In the genomic region with DNA sequence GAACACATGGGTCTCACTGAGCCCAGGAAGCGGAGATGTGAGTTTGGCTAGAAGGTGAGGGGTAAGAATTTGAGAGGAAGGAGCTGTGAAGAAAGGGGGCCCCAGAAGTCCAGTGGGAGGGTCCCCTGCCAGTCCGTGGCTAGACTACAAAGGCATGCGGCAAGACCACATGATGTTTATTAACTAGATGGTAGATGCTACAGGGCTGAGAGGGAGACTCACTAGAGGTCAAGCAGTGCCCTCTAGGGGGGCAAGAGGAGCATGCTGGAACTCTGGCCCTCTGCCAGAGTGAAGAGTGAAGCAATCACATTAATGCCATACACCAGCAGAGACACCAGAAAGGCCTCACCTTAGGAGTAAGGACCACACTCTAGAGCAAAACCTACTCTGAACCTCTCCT, we compare ENCODE assay signal across 8 cellular contexts. TPM values are rescaled to one million over a fixed set of nuclear protein-coding genes. Genes with fewer than 3 reads are reported as not detected.
DNase-seq lines count a peak whose midpoint lies in the region; ATAC-seq and TF ChIP-seq lines count a peak whose summit lies in the region.

No MANE protein-coding gene starts in this region.

- POLR2A ChIA-PET in activated CD8-positive, alpha-beta T cell treated with anti-CD3 and anti-CD28 coated beads, Interleukin-2, amount 10 ng/mL, durations not matched to agents 7 days and 5 days (lab: Charles Lee): interaction anchor here (1.1 to 1.5 kb wide), 2 partner anchors 12 to 94 kb away, joined by 3 to 7 read pairs; partner anchors contain the start of gene KIAA0319L

- peaks cover 34% of the 10 kb centered on the region for H3K36me3 Mint-ChIP-seq in activated CD8-positive, alpha-beta T cell treated with anti-CD3 and anti-CD28 coated beads, Interleukin-2, amount 10 ng/mL, durations not matched to agents 7 days and 5 days (ENCODE audit: low read depth)

- no peaks in the 10 kb centered on the region for H3K9me3 Mint-ChIP-seq in activated CD8-positive, alpha-beta T cell treated with anti-CD3 and anti-CD28 coated beads, Interleukin-2, amount 10 ng/mL, durations not matched to agents 7 days and 5 days (ENCODE audit: insufficient read depth)

- H3K4me3 Mint-ChIP-seq in activated CD8-positive, alpha-beta T cell treated with anti-CD3 and anti-CD28 coated beads, Interleukin-2, amount 10 ng/mL, durations not matched to agents 7 days and 5 days: no peak overlapping the region

- H3K4me1 ChIP-seq in foreskin keratinocyte: no peaks in the 10 kb centered on the region
- peaks cover 31 to 38% of the 10 kb centered on the region in 2 donors for H3K4me1 ChIP-seq in gastrocnemius medialis

- H3K27ac ChIP-seq in foreskin keratinocyte (no peak overlapping the region), gastrocnemius medialis (peak overlapping the region in 2 of 4 donors; percentile 13 to 27)

- peak; percentile 89 for ATAC-seq in activated CD8-positive, alpha-beta T cell treated with anti-CD3 and anti-CD28 coated beads, Interleukin-2, amount 10 ng/mL, durations not matched to agents 7 days and 5 days
- no peak for ATAC-seq in foreskin keratinocyte
- peak; percentile 81 to 93 for ATAC-seq in gastrocnemius medialis
- no peak for ATAC-seq in GM21717 (IDR thresholded peaks at IDR 0.05; ENCODE audit: unreplicated experiment)
- ATAC-seq in HG03520 (IDR thresholded peaks at IDR 0.05; ENCODE audit: unreplicated experiment): no peak

- TF ChIP-seq POLR2A in gastrocnemius medialis (IDR thresholded peaks at IDR 0.05): no peak

- no peaks in the 10 kb centered on the region for H3K27me3 ChIP-seq in foreskin keratinocyte
- H3K27me3 ChIP-seq in gastrocnemius medialis: no peaks in the 10 kb centered on the region

- no peaks in the 10 kb centered on the region for H3K9me3 ChIP-seq in gastrocnemius medialis

- H3K4me3 ChIP-seq in GM12864 (ENCODE audit: low read depth, low read length): no peak overlapping the region
- H3K4me3 ChIP-seq in gastrocnemius medialis: no peak overlapping the region

- DNase-seq in AG08395 (ENCODE audit: low spot score): peak; percentile 50
- DNase-seq in GM12864 (ENCODE audit: low read depth): no peak
- peak; percentile 16 for DNase-seq in NCI-H2171 (lab: John Stamatoyannopoulos, UW)
- DNase-seq in activated CD8-positive, alpha-beta T cell treated with anti-CD3 and anti-CD28 coated beads, Interleukin-2, amount 10 ng/mL, durations not matched to agents 7 days and 5 days: peak; percentile 70
- no peak for DNase-seq in foreskin keratinocyte
- DNase-seq in gastrocnemius medialis: peak in 1 of 2 donors; percentile 67

- intact Hi-C loops in gastrocnemius medialis (cut with DNase I; ENCODE audit: low total_unique reads): loop anchor here (1.0 kb wide), 1 partner anchor 94 kb away; no protein-coding TSS in a partner anchor

- peak; percentile 70 for TF ChIP-seq CTCF in GM12864 (IDR thresholded peaks at IDR 0.05; ENCODE audit: low read depth, low read length, missing control alignments)
- TF ChIP-seq CTCF in foreskin keratinocyte (conservative IDR thresholded peaks at IDR 0.05): peak; percentile 37
- peak in 4 of 5 experiments; percentile 9 to 49 (median 30) for TF ChIP-seq CTCF in gastrocnemius medialis (IDR thresholded peaks at IDR 0.05 in 4 of 5, conservative IDR thresholded peaks at IDR 0.05 in 1 of 5)

- in situ Hi-C loops in gastrocnemius medialis (cut with MboI; ENCODE audit: low sequenced_read_pairs in 4 of 4): no loop called here

- H3K36me3 ChIP-seq in gastrocnemius medialis: no peaks in the 10 kb centered on the region

- CTCF ChIA-PET in activated CD8-positive, alpha-beta T cell treated with anti-CD3 and anti-CD28 coated beads, Interleukin-2, amount 10 ng/mL, durations not matched to agents 7 days and 5 days (lab: Charles Lee): interaction anchor here (0.8 to 4.4 kb wide), 13 partner anchors 9 to 343 kb away, joined by 3 to 111 read pairs (median 4); no protein-coding TSS in a partner anchor

- H3K27ac Mint-ChIP-seq in activated CD8-positive, alpha-beta T cell treated with anti-CD3 and anti-CD28 coated beads, Interleukin-2, amount 10 ng/mL, durations not matched to agents 7 days and 5 days: no peak overlapping the region

- peaks cover 28% of the 10 kb centered on the region for H3K4me1 Mint-ChIP-seq in activated CD8-positive, alpha-beta T cell treated with anti-CD3 and anti-CD28 coated beads, Interleukin-2, amount 10 ng/mL, durations not matched to agents 7 days and 5 days (ENCODE audit: low read depth)

- no peaks in the 10 kb centered on the region for H3K27me3 Mint-ChIP-seq in activated CD8-positive, alpha-beta T cell treated with anti-CD3 and anti-CD28 coated beads, Interleukin-2, amount 10 ng/mL, durations not matched to agents 7 days and 5 days (ENCODE audit: low read depth)

RNA-seq across cellular contexts. Expression of gene KIAA0319L, which starts 12.2 kb away (rescaled TPM):
- total RNA-seq in activated CD8-positive, alpha-beta T cell treated with anti-CD3 and anti-CD28 coated beads, Interleukin-2, amount 10 ng/mL, durations not matched to agents 7 days and 5 days: 10 to 100 TPM; 27.0 to 36.1 TPM
- total RNA-seq in foreskin keratinocyte (18.8 and 19.9 TPM in 2 replicates), gastrocnemius medialis (10 to 100 TPM; 44.4 to 85.0 (median 69.2) TPM)
- 6.8 and 8.0 TPM in 2 replicates for polyA plus RNA-seq in foreskin keratinocyte

RNA-seq across cellular contexts. Expression of gene NCDN, which starts 12.6 kb away (rescaled TPM):
- 10 to 100 TPM; 19.3 to 19.4 TPM for total RNA-seq in activated CD8-positive, alpha-beta T cell treated with anti-CD3 and anti-CD28 coated beads, Interleukin-2, amount 10 ng/mL, durations not matched to agents 7 days and 5 days
- 14.3 and 15.5 TPM in 2 replicates for total RNA-seq in foreskin keratinocyte
- 10.7 TPM in 2 replicates for polyA plus RNA-seq in foreskin keratinocyte
- total RNA-seq in gastrocnemius medialis: 10 to 100 TPM in 3 of 4 donors, 1 to 10 TPM in 1; 8.7 to 16.8 (median 14.0) TPM

RNA-seq across cellular contexts. Expression of gene TFAP2E, which starts 28.1 kb away (rescaled TPM):
- 1 to 10 TPM; 1.0 to 1.1 TPM for total RNA-seq in activated CD8-positive, alpha-beta T cell treated with anti-CD3 and anti-CD28 coated beads, Interleukin-2, amount 10 ng/mL, durations not matched to agents 7 days and 5 days
- total RNA-seq in foreskin keratinocyte (0.18 and 0.31 TPM in 2 replicates), gastrocnemius medialis (not detected)
- 0.32 and 0.33 TPM in 2 replicates for polyA plus RNA-seq in foreskin keratinocyte

Comparison
In these comparisons a context has a peak if more than half of its experiments do, and no peak if none do; other contexts are left out.
1. DNase-seq: peak in AG08395 (single experiment), NCI-H2171 (single experiment) and activated CD8-positive, alpha-beta T cell treated with anti-CD3 and anti-CD28 coated beads, Interleukin-2, amount 10 ng/mL, durations not matched to agents 7 days and 5 days (single experiment); none in GM12864 (single experiment) and foreskin keratinocyte (0 of 2).
2. ATAC-seq: peak in activated CD8-positive, alpha-beta T cell treated with anti-CD3 and anti-CD28 coated beads, Interleukin-2, amount 10 ng/mL, durations not matched to agents 7 days and 5 days (single experiment) and gastrocnemius medialis (2 of 2); none in foreskin keratinocyte (single experiment), GM21717 (single experiment) and HG03520 (single experiment).
3. Peak in every context shown above with its lines, with median percentiles within 50 percentile points of each other: CTCF ChIP-seq.